8 cellular contexts compared by ENCODE assay signal in the genomic region with DNA sequence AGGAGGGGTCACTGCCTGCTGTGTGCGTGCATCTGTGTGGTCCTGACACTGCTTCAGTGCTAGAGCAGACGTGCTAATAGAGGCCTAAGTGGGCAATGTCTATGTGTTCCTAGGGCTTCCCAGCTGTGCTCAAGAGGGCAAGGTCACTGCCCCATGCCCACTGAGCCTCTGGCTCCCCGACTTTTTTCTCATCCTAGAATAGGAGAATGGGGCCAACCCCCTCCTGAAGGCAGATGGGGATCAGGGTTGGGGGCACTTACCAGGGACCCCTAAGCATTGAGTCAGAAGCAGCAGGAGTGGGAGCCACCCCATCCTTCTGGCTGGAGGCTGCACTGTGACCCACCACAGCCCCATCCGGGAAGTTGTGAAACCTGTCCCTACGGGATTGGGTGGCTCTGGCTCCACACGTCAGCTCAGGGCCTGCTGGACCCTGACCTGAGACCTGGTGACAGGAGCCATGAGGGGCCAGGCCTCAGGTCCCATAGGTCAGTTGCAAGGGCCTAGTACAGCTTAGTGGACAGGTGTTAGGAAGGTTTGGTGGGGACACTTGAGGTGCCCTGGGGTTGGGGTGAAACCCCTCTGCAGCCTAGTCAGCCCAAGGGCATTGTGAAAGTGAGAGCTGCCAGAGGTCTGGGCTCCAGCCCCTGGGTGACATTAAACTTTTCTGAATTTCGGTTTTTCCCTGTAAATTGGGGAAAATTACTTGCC. TPM values are rescaled to one million over a fixed set of nuclear protein-coding genes. Genes with fewer than 3 reads are reported as not detected.
DNase-seq lines count a peak whose midpoint lies in the region; ATAC-seq and TF ChIP-seq lines count a peak whose summit lies in the region.
"Not testable (repeated sequence)": the region's sequence is repeated elsewhere in the genome, so short reads cannot be mapped to it uniquely, and the experiment has no call there.

No MANE protein-coding gene starts in this region.

- peaks cover 0 to 14% (median 0%) of the 10 kb centered on the region in 7 donors for H3K27me3 ChIP-seq in heart right ventricle

- H3K27ac Mint-ChIP-seq in CD14-positive monocyte (peak overlapping the region in 5 of 7 donors; percentile 83 to 96 (median 87)), IgD-negative memory B cell (peak overlapping the region; percentile 96 to 98 (median 97))
- peak overlapping the region; percentile 90 for H3K27ac Mint-ChIP-seq in activated CD4-positive, alpha-beta T cell treated with anti-CD3 and anti-CD28 coated beads for 36 hours
- peak overlapping the region; percentile 93 to 99 (median 98) for H3K27ac Mint-ChIP-seq in naive thymus-derived CD8-positive, alpha-beta T cell
- peak overlapping the region; percentile 99 for H3K27ac Mint-ChIP-seq in stimulated activated effector memory CD8-positive, alpha-beta T cell treated with anti-CD3 and anti-CD28 coated beads, Interleukin-12 subunit alpha, Interleukin-12 subunit beta, amount 100 ng/mL, for 72 hours

- peaks cover 23 to 34% (median 32%) of the 10 kb centered on the region in 3 donors for H3K27me3 Mint-ChIP-seq in CD14-positive monocyte (ENCODE audit: low read depth in 3 of 3)
- H3K27me3 Mint-ChIP-seq in IgD-negative memory B cell; activated CD4-positive, alpha-beta T cell treated with anti-CD3 and anti-CD28 coated beads for 36 hours; naive thymus-derived CD8-positive, alpha-beta T cell: not testable (repeated sequence)

- intact Hi-C loops in CD14-positive monocyte (cut with micrococcal nuclease); heart right ventricle (cut with DNase I): not testable (repeated sequence)
- intact Hi-C loops in activated CD4-positive, alpha-beta T cell treated with anti-CD3 and anti-CD28 coated beads for 36 hours (cut with DNase I, micrococcal nuclease) = loop anchor here (1.0 to 5.0 kb wide), 8 partner anchors 14 to 669 kb away; a partner anchor contains a TSS

- not testable (repeated sequence) for H3K9me3 Mint-ChIP-seq in CD14-positive monocyte; IgD-negative memory B cell; activated CD4-positive, alpha-beta T cell treated with anti-CD3 and anti-CD28 coated beads for 36 hours (ENCODE audit: low read depth); naive thymus-derived CD8-positive, alpha-beta T cell; stimulated activated effector memory CD8-positive, alpha-beta T cell treated with anti-CD3 and anti-CD28 coated beads, Interleukin-12 subunit alpha, Interleukin-12 subunit beta, amount 100 ng/mL, for 72 hours

- WGBS in heart right ventricle, 2 donors = 67 to 75% methylated on average over 7 of the region's 7 CpGs

- H3K36me3 Mint-ChIP-seq in CD14-positive monocyte = peaks cover 20% of the 10 kb centered on the region in 2 donors
- H3K36me3 Mint-ChIP-seq in IgD-negative memory B cell; activated CD4-positive, alpha-beta T cell treated with anti-CD3 and anti-CD28 coated beads for 36 hours (ENCODE audit: low read depth); naive thymus-derived CD8-positive, alpha-beta T cell: not testable (repeated sequence)
- H3K36me3 Mint-ChIP-seq in stimulated activated effector memory CD8-positive, alpha-beta T cell treated with anti-CD3 and anti-CD28 coated beads, Interleukin-12 subunit alpha, Interleukin-12 subunit beta, amount 100 ng/mL, for 72 hours = peaks cover 28% of the 10 kb centered on the region

- peaks cover 4 to 48% (median 32%) of the 10 kb centered on the region in 9 donors for H3K4me1 ChIP-seq in heart right ventricle

- not testable (repeated sequence) for TF ChIP-seq CTCF in CD14-positive monocyte (IDR thresholded peaks at IDR 0.05); cardiac fibroblast (IDR thresholded peaks at IDR 0.05; ENCODE audit: low read depth, low read length); heart right ventricle (IDR thresholded peaks at IDR 0.05)

- H3K4me3 ChIP-seq in cardiac fibroblast (replicated peaks in 1 of 2; ENCODE audit: low read depth in 2 of 2, low read length in 2 of 2) = peak overlapping the region; percentile 74 to 98
- H3K4me3 ChIP-seq in heart right ventricle = peak overlapping the region; percentile 63 to 100 (median 97)

- CTCF ChIA-PET in activated CD4-positive, alpha-beta T cell treated with anti-CD3 and anti-CD28 coated beads for 36 hours (lab: Charles Lee) = not testable (repeated sequence)

- peak overlapping the region; percentile 96 to 98 for H3K4me3 Mint-ChIP-seq in CD14-positive monocyte
- peak overlapping the region; percentile 96 to 99 (median 98) for H3K4me3 Mint-ChIP-seq in IgD-negative memory B cell
- H3K4me3 Mint-ChIP-seq in activated CD4-positive, alpha-beta T cell treated with anti-CD3 and anti-CD28 coated beads for 36 hours = peak overlapping the region; percentile 90
- H3K4me3 Mint-ChIP-seq in naive thymus-derived CD8-positive, alpha-beta T cell = peak overlapping the region; percentile 92 to 98 (median 96)
- peak overlapping the region; percentile 97 for H3K4me3 Mint-ChIP-seq in stimulated activated effector memory CD8-positive, alpha-beta T cell treated with anti-CD3 and anti-CD28 coated beads, Interleukin-12 subunit alpha, Interleukin-12 subunit beta, amount 100 ng/mL, for 72 hours

- not testable (repeated sequence) for DNase-seq in CD14-positive monocyte (ENCODE audit: low spot score); cardiac fibroblast (ENCODE audit: low read depth in 2 of 2); heart right ventricle; naive thymus-derived CD8-positive, alpha-beta T cell; stimulated activated effector memory CD8-positive, alpha-beta T cell treated with anti-CD3 and anti-CD28 coated beads, Interleukin-12 subunit alpha, Interleukin-12 subunit beta, amount 100 ng/mL, for 72 hours (ENCODE audit: low spot score in 2 of 2)
- DNase-seq in activated CD4-positive, alpha-beta T cell treated with anti-CD3 and anti-CD28 coated beads for 36 hours = peak; percentile 35

- peak; percentile 3 for ATAC-seq in GM21825 (IDR thresholded peaks at IDR 0.05; ENCODE audit: unreplicated experiment)
- ATAC-seq in activated CD4-positive, alpha-beta T cell treated with anti-CD3 and anti-CD28 coated beads for 36 hours = peak; percentile 2
- ATAC-seq in heart right ventricle = peak in 4 of 8 donors; percentile 1 to 4 (median 2)
- not testable (repeated sequence) for ATAC-seq in naive thymus-derived CD8-positive, alpha-beta T cell; stimulated activated effector memory CD8-positive, alpha-beta T cell treated with anti-CD3 and anti-CD28 coated beads, Interleukin-12 subunit alpha, Interleukin-12 subunit beta, amount 100 ng/mL, for 72 hours

- peak overlapping the region in 9 of 10 donors; percentile 74 to 92 (median 87) for H3K27ac ChIP-seq in heart right ventricle

- not testable (repeated sequence) for H3K9me3 ChIP-seq in heart right ventricle

- POLR2A ChIA-PET in activated CD4-positive, alpha-beta T cell treated with anti-CD3 and anti-CD28 coated beads for 36 hours (lab: Charles Lee) = interaction anchor here (0.6 kb wide), 1 partner anchor 924 kb away, joined by 3 read pairs; no protein-coding TSS in a partner anchor
- POLR2A ChIA-PET in naive thymus-derived CD8-positive, alpha-beta T cell (lab: Charles Lee) = interaction anchor here (0.6 to 1.5 kb wide), 3 partner anchors 10 to 619 kb away, joined by 3 to 5 read pairs (median 3); no protein-coding TSS in a partner anchor

- peaks cover 38% of the 10 kb centered on the region for H3K4me1 Mint-ChIP-seq in CD14-positive monocyte
- H3K4me1 Mint-ChIP-seq in IgD-negative memory B cell = peaks cover 12 to 22% (median 15%) of the 10 kb centered on the region in 3 donors
- peaks cover 30% of the 10 kb centered on the region for H3K4me1 Mint-ChIP-seq in activated CD4-positive, alpha-beta T cell treated with anti-CD3 and anti-CD28 coated beads for 36 hours
- H3K4me1 Mint-ChIP-seq in naive thymus-derived CD8-positive, alpha-beta T cell = peaks cover 15 to 48% (median 45%) of the 10 kb centered on the region in 4 donors
- peaks cover 51% of the 10 kb centered on the region for H3K4me1 Mint-ChIP-seq in stimulated activated effector memory CD8-positive, alpha-beta T cell treated with anti-CD3 and anti-CD28 coated beads, Interleukin-12 subunit alpha, Interleukin-12 subunit beta, amount 100 ng/mL, for 72 hours

- H3K36me3 ChIP-seq in heart right ventricle = peaks cover 0 to 15% (median 4%) of the 10 kb centered on the region in 9 donors

RNA-seq across cellular contexts. Expression of a gene that starts 0.8 kb away (rescaled TPM):
- polyA plus RNA-seq in CD14-positive monocyte (under 1 TPM in 1 of 2 donors, not detected in 1; 0.28 TPM), IgD-negative memory B cell (1.3 TPM), heart right ventricle (10 to 100 TPM in 1 of 2 donors, 1 to 10 TPM in 1; 3.3 to 16.0 TPM)
- 1 to 10 TPM; 8.7 to 9.7 TPM for total RNA-seq in activated CD4-positive, alpha-beta T cell treated with anti-CD3 and anti-CD28 coated beads for 36 hours
- 1 to 10 TPM; 2.3 to 5.1 (median 3.8) TPM for total RNA-seq in heart right ventricle
- 10 to 100 TPM; 13.3 to 13.7 TPM for total RNA-seq in naive thymus-derived CD8-positive, alpha-beta T cell
- 1 to 10 TPM in 1 of 3 donors, under 1 TPM in 2; 0.29 to 1.1 (median 0.74) TPM for polyA plus RNA-seq in naive thymus-derived CD8-positive, alpha-beta T cell

RNA-seq across cellular contexts. Expression of a gene that starts 0.9 kb away (rescaled TPM):
- polyA plus RNA-seq in CD14-positive monocyte (10 to 100 TPM; 11.1 to 15.7 TPM), IgD-negative memory B cell (19.7 TPM), heart right ventricle (10 to 100 TPM; 23.6 to 30.8 TPM)
- 10 to 100 TPM; 25.2 to 32.7 TPM for total RNA-seq in activated CD4-positive, alpha-beta T cell treated with anti-CD3 and anti-CD28 coated beads for 36 hours
- total RNA-seq in heart right ventricle = 10 to 100 TPM; 41.5 to 61.8 (median 51.4) TPM
- total RNA-seq in naive thymus-derived CD8-positive, alpha-beta T cell = 10 to 100 TPM; 66.4 to 70.0 TPM
- polyA plus RNA-seq in naive thymus-derived CD8-positive, alpha-beta T cell = 10 to 100 TPM in 2 of 3 donors, 1 to 10 TPM in 1; 8.8 to 20.4 (median 10.5) TPM

RNA-seq across cellular contexts. Expression of a gene that starts 14.3 kb away (rescaled TPM):
- polyA plus RNA-seq in CD14-positive monocyte = 100 to 1,000 TPM in 1 of 2 donors, 10 to 100 TPM in 1; 92.6 to 105 TPM
- polyA plus RNA-seq in IgD-negative memory B cell = 84.5 TPM
- 100 to 1,000 TPM; 110 to 137 TPM for total RNA-seq in activated CD4-positive, alpha-beta T cell treated with anti-CD3 and anti-CD28 coated beads for 36 hours
- 100 to 1,000 TPM; 101 to 140 (median 110) TPM for total RNA-seq in heart right ventricle
- 10 to 100 TPM; 18.2 to 65.7 TPM for polyA plus RNA-seq in heart right ventricle
- 100 to 1,000 TPM; 137 to 139 TPM for total RNA-seq in naive thymus-derived CD8-positive, alpha-beta T cell
- 100 to 1,000 TPM; 105 to 131 (median 114) TPM for polyA plus RNA-seq in naive thymus-derived CD8-positive, alpha-beta T cell

RNA-seq across cellular contexts. Expression of a gene that starts 31.0 kb away (rescaled TPM):
- polyA plus RNA-seq in CD14-positive monocyte (not detected), IgD-negative memory B cell (1.5 TPM), heart right ventricle (1 to 10 TPM; 1.8 to 2.1 TPM)
- under 1 TPM in 1 of 2 experiments, not detected in 1; 0.07 TPM for total RNA-seq in activated CD4-positive, alpha-beta T cell treated with anti-CD3 and anti-CD28 coated beads for 36 hours
- under 1 TPM in 2 of 10 donors, not detected in 8; 0.09 to 0.15 TPM for total RNA-seq in heart right ventricle
- 1 to 10 TPM; 1.0 to 1.1 TPM for total RNA-seq in naive thymus-derived CD8-positive, alpha-beta T cell
- polyA plus RNA-seq in naive thymus-derived CD8-positive, alpha-beta T cell = 1 to 10 TPM; 1.2 to 1.5 (median 1.2) TPM

RNA-seq across cellular contexts. Expression of a gene that starts 35.3 kb away (rescaled TPM):
- polyA plus RNA-seq in CD14-positive monocyte = 10 to 100 TPM; 14.7 to 17.6 TPM
- polyA plus RNA-seq in IgD-negative memory B cell = 27.5 TPM
- 10 to 100 TPM; 21.0 to 32.1 TPM for total RNA-seq in activated CD4-positive, alpha-beta T cell treated with anti-CD3 and anti-CD28 coated beads for 36 hours
- total RNA-seq in heart right ventricle = 10 to 100 TPM in 8 of 10 donors, 1 to 10 TPM in 2; 9.6 to 30.4 (median 12.9) TPM
- polyA plus RNA-seq in heart right ventricle = 10 to 100 TPM in 1 of 2 donors, 1 to 10 TPM in 1; 8.7 to 48.8 TPM
- 10 to 100 TPM; 21.6 to 22.2 TPM for total RNA-seq in naive thymus-derived CD8-positive, alpha-beta T cell
- 10 to 100 TPM in 2 of 3 donors, 1 to 10 TPM in 1; 7.5 to 14.8 (median 12.3) TPM for polyA plus RNA-seq in naive thymus-derived CD8-positive, alpha-beta T cell
